Comparison of ENCODE assay signal across 8 cellular contexts in genomic region chr17:17613708-17614114, GRCh38. TPM values are rescaled to one million over a fixed set of nuclear protein-coding genes. Genes with fewer than 3 reads are reported as not detected.
A peak's percentile ranks its signal among the peaks of the same experiment; 100 is the strongest.
DNase-seq lines count a peak whose midpoint lies in the region; ATAC-seq, FAIRE-seq and TF ChIP-seq lines count a peak whose summit lies in the region.

No MANE protein-coding gene starts in this region.

- dilution Hi-C loops in endothelial cell of umbilical vein (cut with MboI; ENCODE audit: extremely low pct_ligation_motif_present, low sequenced_read_pairs), result no loop called here

- H3K79me2 ChIP-seq in GM23338 (replicated peaks; ENCODE audit: insufficient read depth) (no peaks in the 10 kb centered on the region), endothelial cell of umbilical vein (ENCODE audit: control insufficient read depth, insufficient read depth, low read length) (no peaks in the 10 kb centered on the region)

- peak; percentile 96 for FAIRE-seq in endothelial cell of umbilical vein (lab: Jason Lieb, UNC)

- no TSS peak for BruUV-seq in endothelial cell of umbilical vein (replicated peaks; lab: Mats Ljungman, UMichigan)

- no peak overlapping the region for H3K9ac ChIP-seq in endothelial cell of umbilical vein (replicated peaks; ENCODE audit: extremely low read depth, insufficient read depth, low read length)

- H3K4me3 Mint-ChIP-seq in GM23338, result no peak overlapping the region
- no peak overlapping the region for H3K4me3 Mint-ChIP-seq in activated CD4-positive, alpha-beta T cell treated with anti-CD3 and anti-CD28 coated beads, Interleukin-2, amount 10 ng/mL, durations not matched to agents 24 days and 14 days

- H3K4me1 Mint-ChIP-seq in GM23338, result peaks cover 23% of the 10 kb centered on the region
- H3K4me1 Mint-ChIP-seq in activated CD4-positive, alpha-beta T cell treated with anti-CD3 and anti-CD28 coated beads, Interleukin-2, amount 10 ng/mL, durations not matched to agents 24 days and 14 days, result peaks cover 2% of the 10 kb centered on the region

- H3K4me3 ChIP-seq in GM23338, result no peak overlapping the region
- no peak overlapping the region for H3K4me3 ChIP-seq in endothelial cell of umbilical vein (replicated peaks in 1 of 3; ENCODE audit: insufficient read depth in 1 of 3, low read depth in 1 of 3, low read length in 3 of 3)
- no peak overlapping the region for H3K4me3 ChIP-seq in stomach

- no peak overlapping the region for H3K27ac ChIP-seq in GM23338 (ENCODE audit: low read depth)
- no peak overlapping the region for H3K27ac ChIP-seq in endothelial cell of umbilical vein (ENCODE audit: insufficient read depth, low read depth, low read length)
- no peak overlapping the region for H3K27ac ChIP-seq in stomach

- H2AFZ ChIP-seq in GM23338, result no peak overlapping the region
- H2AFZ ChIP-seq in endothelial cell of umbilical vein (ENCODE audit: low read depth, low read length), result no peak overlapping the region

- H4K20me1 ChIP-seq in GM23338 (replicated peaks; ENCODE audit: insufficient read depth) (no peaks in the 10 kb centered on the region), endothelial cell of umbilical vein (replicated peaks; ENCODE audit: control insufficient read depth, extremely low read depth, insufficient read depth, low read length) (no peaks in the 10 kb centered on the region)

- H3K4me2 ChIP-seq in GM23338 (no peak overlapping the region), endothelial cell of umbilical vein (ENCODE audit: insufficient read depth, low read length) (no peak overlapping the region)

- peak; percentile 48 for DNase-seq in CMK (ENCODE audit: low read depth)
- peak; percentile 93 for DNase-seq in GM23338 (ENCODE audit: low spot score)
- peak; percentile 50 for DNase-seq in NCI-H2227 treated with DMSO at 0.1 percent for 48 hours (lab: John Stamatoyannopoulos, UW)
- DNase-seq in activated CD4-positive, alpha-beta T cell treated with anti-CD3 and anti-CD28 coated beads, Interleukin-2, amount 10 ng/mL, durations not matched to agents 24 days and 14 days, result peak; percentile 84
- peak; percentile 73 for DNase-seq in endothelial cell of umbilical vein (ENCODE audit: low read depth, low spot score)
- DNase-seq in middle frontal gyrus (ENCODE audit: extremely low spot score, low spot score), result peak; percentile 58
- DNase-seq in stomach, result peak; percentile 63

- TF ChIP-seq EP300 in stomach (IDR thresholded peaks at IDR 0.05), result no peak

- H3K27me3 ChIP-seq in GM23338 (ENCODE audit: insufficient read depth) (no peaks in the 10 kb centered on the region), endothelial cell of umbilical vein (ENCODE audit: control insufficient read depth in 2 of 2, insufficient read depth in 2 of 2, low read length in 2 of 2) (peaks cover 0 to 1% of the 10 kb centered on the region in 2 experiments), stomach (no peaks in the 10 kb centered on the region)

- peaks cover 16% of the 10 kb centered on the region; the same call in 2 of the 3 replicates for H3K36me3 Mint-ChIP-seq in GM23338 (ENCODE audit: low read depth)
- no peaks in the 10 kb centered on the region for H3K36me3 Mint-ChIP-seq in activated CD4-positive, alpha-beta T cell treated with anti-CD3 and anti-CD28 coated beads, Interleukin-2, amount 10 ng/mL, durations not matched to agents 24 days and 14 days (ENCODE audit: low read depth)

- H3K9me2 ChIP-seq in GM23338 (ENCODE audit: insufficient read depth), result peaks cover 3% of the 10 kb centered on the region; the same call in 1 of the 2 replicates

- H3K9me1 ChIP-seq in endothelial cell of umbilical vein (replicated peaks; ENCODE audit: control insufficient read depth, extremely low read depth, insufficient read depth, low read length), result no peaks in the 10 kb centered on the region

- H3K36me3 ChIP-seq in GM23338 (ENCODE audit: insufficient read depth) (no peaks in the 10 kb centered on the region), endothelial cell of umbilical vein (ENCODE audit: control insufficient read depth in 2 of 2, extremely low read depth in 1 of 2, insufficient read depth in 2 of 2, low read length in 2 of 2) (no peaks in the 10 kb centered on the region), stomach (no peaks in the 10 kb centered on the region)

- H3K4me1 ChIP-seq in GM23338 (ENCODE audit: insufficient read depth) (peaks cover 18% of the 10 kb centered on the region), endothelial cell of umbilical vein (ENCODE audit: control insufficient read depth, extremely low read depth, insufficient read depth, low read length) (no peaks in the 10 kb centered on the region), stomach (no peaks in the 10 kb centered on the region)

- H3K27ac Mint-ChIP-seq in GM23338, result no peak overlapping the region
- H3K27ac Mint-ChIP-seq in activated CD4-positive, alpha-beta T cell treated with anti-CD3 and anti-CD28 coated beads, Interleukin-2, amount 10 ng/mL, durations not matched to agents 24 days and 14 days, result no peak overlapping the region

- peaks cover 2% of the 10 kb centered on the region for H3K27me3 Mint-ChIP-seq in GM23338 (ENCODE audit: insufficient read depth, low read depth, poor library complexity)
- H3K27me3 Mint-ChIP-seq in activated CD4-positive, alpha-beta T cell treated with anti-CD3 and anti-CD28 coated beads, Interleukin-2, amount 10 ng/mL, durations not matched to agents 24 days and 14 days, result no peaks in the 10 kb centered on the region

- TF ChIP-seq CTCF in GM23338 (conservative IDR thresholded peaks at IDR 0.05; ENCODE audit: low read depth in 2 of 2) (peak; percentile 64 to 71), endothelial cell of umbilical vein (IDR thresholded peaks at IDR 0.05; ENCODE audit: extremely low read depth in 1 of 2, insufficient read depth in 1 of 2, low read depth in 1 of 2, low read length in 2 of 2) (peak; percentile 66 to 78), stomach (IDR thresholded peaks at IDR 0.05) (peak in 5 of 7 experiments; percentile 69 to 79 (median 74))

- no peak for TF ChIP-seq POLR2A in endothelial cell of umbilical vein (IDR thresholded peaks at IDR 0.05; ENCODE audit: low read depth, low read length)
- no peak for TF ChIP-seq POLR2A in stomach (IDR thresholded peaks at IDR 0.05)

- H3K9me3 Mint-ChIP-seq in GM23338, result peaks cover 23% of the 10 kb centered on the region; the same call in 2 of the 3 replicates
- peaks cover 3% of the 10 kb centered on the region for H3K9me3 Mint-ChIP-seq in activated CD4-positive, alpha-beta T cell treated with anti-CD3 and anti-CD28 coated beads, Interleukin-2, amount 10 ng/mL, durations not matched to agents 24 days and 14 days

- intact Hi-C loops in activated CD4-positive, alpha-beta T cell treated with anti-CD3 and anti-CD28 coated beads, Interleukin-2, amount 10 ng/mL, durations not matched to agents 24 days and 14 days (cut with micrococcal nuclease), result loop anchor here (2.0 kb wide), 1 partner anchor 117 kb away; the partner anchor contains the start of gene RASD1
- intact Hi-C loops in endothelial cell of umbilical vein (cut with micrococcal nuclease), result loop anchor here (1.0 kb wide), 3 partner anchors 29 to 257 kb away; partner anchors contain the start of gene RASD1
- intact Hi-C loops in stomach (cut with DNase I; ENCODE audit: low total_unique reads), result loop anchor here (10.0 kb wide), 1 partner anchor 109 kb away; no protein-coding TSS in a partner anchor

- ATAC-seq in GM23338 (peak; percentile 96), HG02763 (IDR thresholded peaks at IDR 0.05; ENCODE audit: unreplicated experiment) (no peak)

- no peaks in the 10 kb centered on the region for H3K9me3 ChIP-seq in endothelial cell of umbilical vein (replicated peaks; ENCODE audit: control insufficient read depth, insufficient read depth, low read length)
- H3K9me3 ChIP-seq in stomach, result no peaks in the 10 kb centered on the region

- 0 out of 2 replicates have a peak, but pooled peaks cover 8% of the 10 kb centered on the region for H3F3A ChIP-seq in GM23338 (replicated peaks; ENCODE audit: low read depth)

- 0 to 8% (median 3%) methylated on average over 3 of the region's 3 CpGs for WGBS in stomach, 5 donors

- POLR2A ChIA-PET in endothelial cell of umbilical vein (lab: Charles Lee), result interaction anchor here (1.0 kb wide), 1 partner anchor 117 kb away, joined by 4 read pairs; the partner anchor contains the start of gene RASD1

- CTCF ChIA-PET in endothelial cell of umbilical vein (lab: Charles Lee), result interaction anchor here (0.6 to 3.0 kb wide), 49 partner anchors 9 to 272 kb away, joined by 3 to 46 read pairs (median 4); partner anchors contain the start of genes PEMT and RASD1

TF ChIP-seq in GM23338, 12 proteins besides CTCF, POLR2A, EP300 and RAD21 (continues in another document):
- no peak for TF ChIP-seq POLR2AphosphoS5 (IDR thresholded peaks at IDR 0.05; ENCODE audit: low read depth)

TF ChIP-seq in endothelial cell of umbilical vein, 7 proteins besides CTCF, POLR2A, EP300 and RAD21 (continues in another document):
- TF ChIP-seq FOS (IDR thresholded peaks at IDR 0.05; ENCODE audit: borderline replicate concordance, insufficient read depth, low read length) (no peak), MYC (IDR thresholded peaks at IDR 0.05; ENCODE audit: low read depth, low read length) (no peak), GATA2 (IDR thresholded peaks at IDR 0.05; ENCODE audit: insufficient read depth, insufficient read length, low read depth, low read length) (no peak), JUN (IDR thresholded peaks at IDR 0.05; ENCODE audit: borderline replicate concordance, insufficient read depth, insufficient read length, low read depth) (no peak), POLR2AphosphoS5 (IDR thresholded peaks at IDR 0.05; ENCODE audit: insufficient read depth, low read depth, low read length) (no peak), MAX (IDR thresholded peaks at IDR 0.05; ENCODE audit: insufficient read depth, insufficient read length) (no peak)

RNA-seq across cellular contexts. Expression of gene PEMT, which starts 22.2 kb away (rescaled TPM):
- total RNA-seq in GM23338 (2014; rRNA removed; shearing (Covaris generic)), result 46.0 and 54.8 TPM in 2 replicates
- polyA plus RNA-seq in GM23338 (2016; fragmentation: Nextera tagmentation; extraction: Ambion mirVana) (55.2 and 62.7 TPM in 2 replicates), endothelial cell of umbilical vein (58.4 and 72.7 TPM in 2 replicates), stomach (10 to 100 TPM; 13.3 to 38.1 (median 23.7) TPM)
- total RNA-seq in activated CD4-positive, alpha-beta T cell treated with anti-CD3 and anti-CD28 coated beads, Interleukin-2, amount 10 ng/mL, durations not matched to agents 24 days and 14 days, result 43.6 and 45.5 TPM in 2 replicates
- total RNA-seq in endothelial cell of umbilical vein (35.1 and 37.2 TPM in 2 replicates), stomach (10 to 100 TPM in 4 of 5 donors, 1 to 10 TPM in 1; 7.0 to 44.6 (median 30.3) TPM)
- polyA plus RNA-seq in endothelial cell of umbilical vein (2011; cell fraction: cytosol; rRNA removed), result 35.0 and 44.5 TPM in 2 replicates
- 12.7 and 16.6 TPM in 2 replicates for polyA plus RNA-seq in endothelial cell of umbilical vein (2011; cell fraction: nucleus; rRNA removed)
- 23.1 and 29.0 TPM in 2 replicates for polyA plus RNA-seq in endothelial cell of umbilical vein (2012)
- 14.3 and 22.2 TPM in 2 replicates for polyA minus RNA-seq in endothelial cell of umbilical vein
- 32.9 TPM for polyA minus RNA-seq in endothelial cell of umbilical vein (2011; cell fraction: cytosol; rRNA and poly(A)+ RNA removed)
- 5.3 and 5.8 TPM in 2 replicates for polyA minus RNA-seq in endothelial cell of umbilical vein (2011; cell fraction: nucleus; rRNA and poly(A)+ RNA removed)
